ENCODE assay signal across 9 cellular contexts in the genomic region with DNA sequence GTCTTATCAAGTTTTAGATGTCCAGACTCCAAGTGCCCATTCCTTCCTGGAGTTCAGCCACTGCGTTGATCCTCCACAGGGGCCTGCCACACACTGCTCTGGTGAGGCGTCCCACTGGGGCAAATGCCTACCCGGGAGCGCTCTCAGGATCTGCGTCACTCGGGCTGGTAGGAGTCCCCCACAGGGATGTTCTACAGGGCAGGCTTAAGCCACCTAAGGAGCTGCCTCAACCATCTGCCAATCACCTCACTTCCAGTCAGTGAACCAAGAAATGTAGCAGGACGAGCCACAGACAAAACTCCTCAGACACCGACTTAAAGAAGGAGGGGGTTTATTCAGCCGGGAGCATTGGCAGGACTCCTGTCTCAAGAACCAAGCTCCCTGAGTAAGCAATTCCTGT. TPM values are rescaled to one million over a fixed set of nuclear protein-coding genes. Genes with fewer than 3 reads are reported as not detected.
"Had no signal": no experiment of that assay in that cellular context is flagged by ENCODE, and none has a peak within 500 bp of the region (broad histone marks: within the 10 kb centered on the region; RNA-seq: fewer than 3 reads in every experiment).

No MANE protein-coding gene starts in this region.

- ATAC-seq: GM12878 had no signal

- DNase-seq: GDM1, GF-D8 had no signal

- FAIRE-seq: G401.6, GM12878, GM12891, GM12892, GM18507, GM19239 had no signal

- H3K4me3 ChIP-seq: GM12878 had no signal

RNA-seq across cellular contexts. Expression of a gene that starts 19.9 kb away (rescaled TPM):
- total RNA-seq: G401, GM12878 had no signal
